In genomic region chr3:197523551-197523950, GRCh38 we compare ENCODE assay signal across 31 cellular contexts. TPM values are rescaled to one million over a fixed set of nuclear protein-coding genes. Genes with fewer than 3 reads are reported as not detected.
DNase-seq lines count a peak whose midpoint lies in the region; ATAC-seq, FAIRE-seq and TF ChIP-seq lines count a peak whose summit lies in the region.
"Had no signal": no experiment of that assay in that cellular context is flagged by ENCODE, and none has a peak within 500 bp of the region (broad histone marks: within the 10 kb centered on the region; RNA-seq: fewer than 3 reads in every experiment).

No MANE protein-coding gene starts in this region.

- H3K4me3 ChIP-seq in HepG2 (replicated peaks in 1 of 3; ENCODE audit: insufficient read depth in 1 of 3, low read depth in 2 of 3, low read length in 3 of 3) = no peak overlapping the region
- H3K4me3 ChIP-seq in right lobe of liver = no peak overlapping the region
- H3K4me3 ChIP-seq in WERI-Rb-1 (ENCODE audit: low read depth, low read length) = no peak overlapping the region
- no peak overlapping the region for H3K4me3 ChIP-seq in iPS-15b (ENCODE audit: low read depth, low read length)
- H3K4me3 ChIP-seq in stomach = no peak overlapping the region
- no peak overlapping the region for H3K4me3 ChIP-seq in uterus
- H3K4me3 ChIP-seq: BLaER1, GM23248, HAP-1, SK-N-MC had no signal

- peaks cover 61% of the 10 kb centered on the region for H3K4me1 ChIP-seq in HepG2 (ENCODE audit: insufficient read depth, low read length)
- peaks cover 0 to 37% (median 9%) of the 10 kb centered on the region in 4 donors for H3K4me1 ChIP-seq in right lobe of liver
- peaks cover 5% of the 10 kb centered on the region for H3K4me1 ChIP-seq in iPS-15b (ENCODE audit: control insufficient read depth, insufficient read depth, low read length)
- peaks cover 26 to 39% (median 32%) of the 10 kb centered on the region in 4 donors for H3K4me1 ChIP-seq in stomach
- no peaks in the 10 kb centered on the region for H3K4me1 ChIP-seq in uterus
- H3K4me1 ChIP-seq: HAP-1 had no signal

- no peak overlapping the region for H3K9ac ChIP-seq in HepG2 (ENCODE audit: insufficient read depth, low read depth, low read length)
- H3K9ac ChIP-seq in iPS-15b (ENCODE audit: low read depth, low read length) = peak overlapping the region; percentile 2
- H3K9ac ChIP-seq: BLaER1, GM23248, KMS-11 had no signal

- BruUV-seq in HepG2 (replicated peaks; lab: Mats Ljungman, UMichigan) = no TSS peak

- TF ChIP-seq POLR2A in HepG2 (IDR thresholded peaks at IDR 0.05; ENCODE audit: insufficient read depth in 1 of 2, low read depth in 2 of 2, low read length in 2 of 2) (no peak), right lobe of liver (IDR thresholded peaks at IDR 0.05) (no peak), stomach (IDR thresholded peaks at IDR 0.05) (no peak), uterus (IDR thresholded peaks at IDR 0.05) (no peak)

- H3K9me3 ChIP-seq in HepG2 (ENCODE audit: low read length) (no peaks in the 10 kb centered on the region), right lobe of liver (no peaks in the 10 kb centered on the region), WERI-Rb-1 (ENCODE audit: severe bottlenecking) (no peaks in the 10 kb centered on the region), iPS-15b (ENCODE audit: control insufficient read depth, insufficient read depth, low read length) (no peaks in the 10 kb centered on the region), stomach (no peaks in the 10 kb centered on the region), uterus (no peaks in the 10 kb centered on the region)
- H3K9me3 ChIP-seq: BLaER1, HAP-1 had no signal

- POLR2A ChIA-PET in HepG2 (lab: Yijun Ruan, JAX) = no interaction called here

- in situ Hi-C loops in HepG2 (cut with HindIII; ENCODE audit: extremely low pct_ligation_motif_present, low pct_unique_long_range_greater_than_20kb) = loop anchor here (25.0 kb wide), 1 partner anchor 536 kb away; no protein-coding TSS in a partner anchor

- CTCF ChIA-PET in HepG2 (lab: Yijun Ruan, JAX; ENCODE audit: low intra/inter-chr PET ratio, low total read pairs) = no interaction called here

- ATAC-seq in HepG2 = no peak
- no peak for ATAC-seq in right lobe of liver

- no peaks in the 10 kb centered on the region for H3K79me2 ChIP-seq in HepG2 (ENCODE audit: insufficient read depth, low read length)

- WGBS in HepG2 (ENCODE audit: low lambda C conversion rate) = 93% methylated on average over 14 of the region's 14 CpGs
- 88% methylated on average over 8 of the region's 14 CpGs for WGBS in right lobe of liver (ENCODE audit: insufficient coverage, low coverage, low lambda C conversion rate, missing lambda C conversion rate)
- 35 to 62% (median 47%) methylated on average over 14 of the region's 14 CpGs for WGBS in stomach, 5 donors

- no peaks in the 10 kb centered on the region for H3K27me3 ChIP-seq in HepG2 (ENCODE audit: control insufficient read depth in 1 of 2, insufficient read depth in 2 of 2, low read length in 2 of 2)
- no peaks in the 10 kb centered on the region for H3K27me3 ChIP-seq in right lobe of liver
- no peaks in the 10 kb centered on the region for H3K27me3 ChIP-seq in WERI-Rb-1 (ENCODE audit: insufficient read depth, low read depth, severe bottlenecking)
- H3K27me3 ChIP-seq in iPS-15b (ENCODE audit: control insufficient read depth, insufficient read depth, low read length) = no peaks in the 10 kb centered on the region
- no peaks in the 10 kb centered on the region for H3K27me3 ChIP-seq in stomach
- no peaks in the 10 kb centered on the region for H3K27me3 ChIP-seq in uterus
- H3K27me3 ChIP-seq: BLaER1 had no signal

- peaks cover 0 to 1% of the 10 kb centered on the region in 2 experiments; a peak in 2 of 5 replicates for H3K36me3 ChIP-seq in HepG2 (replicated peaks in 1 of 2; ENCODE audit: control insufficient read depth in 1 of 2, insufficient read depth in 2 of 2, low read length in 2 of 2)
- H3K36me3 ChIP-seq in right lobe of liver = peaks cover 0 to 53% (median 12%) of the 10 kb centered on the region in 4 donors
- H3K36me3 ChIP-seq in WERI-Rb-1 = no peaks in the 10 kb centered on the region
- no peaks in the 10 kb centered on the region for H3K36me3 ChIP-seq in iPS-15b (ENCODE audit: control insufficient read depth, insufficient read depth, low read length)
- H3K36me3 ChIP-seq in stomach = peaks cover 0 to 46% (median 21%) of the 10 kb centered on the region in 4 donors
- H3K36me3 ChIP-seq in uterus = no peaks in the 10 kb centered on the region
- H3K36me3 ChIP-seq: HAP-1 had no signal

- TF ChIP-seq CTCF in HepG2 (CRISPR knock-in tag; IDR thresholded peaks at IDR 0.05) (no peak), right lobe of liver (IDR thresholded peaks at IDR 0.05) (no peak), WERI-Rb-1 (IDR thresholded peaks at IDR 0.05; ENCODE audit: low read depth, low read length) (no peak), stomach (IDR thresholded peaks at IDR 0.05) (no peak), uterus (IDR thresholded peaks at IDR 0.05) (no peak)

- TF ChIP-seq EP300 in HepG2 (IDR thresholded peaks at IDR 0.05; ENCODE audit: low read depth in 2 of 2, low read length in 2 of 2) (no peak), HepG2 (CRISPR knock-in tag; IDR thresholded peaks at IDR 0.05; ENCODE audit: borderline replicate concordance) (no peak), stomach (IDR thresholded peaks at IDR 0.05) (no peak)

- H3K27ac ChIP-seq in HepG2 (ENCODE audit: extremely low read length, insufficient read depth, low read length) = no peak overlapping the region
- no peak overlapping the region for H3K27ac ChIP-seq in right lobe of liver
- peak overlapping the region; percentile 29; the same call in 1 of the 2 replicates for H3K27ac ChIP-seq in WERI-Rb-1
- H3K27ac ChIP-seq in stomach = peak overlapping the region; percentile 28 to 85 (median 81)
- no peak overlapping the region for H3K27ac ChIP-seq in uterus
- H3K27ac ChIP-seq: BLaER1, GM23248, KMS-11, SK-N-MC had no signal

- no peak overlapping the region for H2AFZ ChIP-seq in HepG2 (ENCODE audit: low read length)
- H2AFZ ChIP-seq: GM23248 had no signal

- H3K4me2 ChIP-seq in HepG2 (ENCODE audit: low read depth, low read length) = no peak overlapping the region
- H3K4me2 ChIP-seq: BLaER1, KMS-11 had no signal

- H4K20me1 ChIP-seq in HepG2 (ENCODE audit: insufficient read depth, low read length) = no peaks in the 10 kb centered on the region
- H4K20me1 ChIP-seq: BLaER1 had no signal

- no peak for FAIRE-seq in HepG2 (lab: Jason Lieb, UNC)
- FAIRE-seq: A204.1, GM12891, HTR-8/SVneo had no signal

- intact Hi-C loops in HepG2 (cut with micrococcal nuclease; ENCODE audit: unreplicated experiment) (no loop called here), right lobe of liver (cut with DNase I) (no loop called here), stomach (cut with DNase I; ENCODE audit: low total_unique reads) (no loop called here), uterus (cut with DNase I; ENCODE audit: low total_unique reads) (no loop called here)

- TF ChIP-seq RAD21 in HepG2 (CRISPR knock-in tag; IDR thresholded peaks at IDR 0.05) = no peak

- DNase-seq in HepG2 (ENCODE audit: low spot score) = no peak
- DNase-seq in right lobe of liver = no peak
- no peak for DNase-seq in WERI-Rb-1
- no peak for DNase-seq in stomach
- no peak for DNase-seq in SK-N-DZ (ENCODE audit: low spot score)
- no peak for DNase-seq in uterus
- no peak for DNase-seq in EL
- DNase-seq: CD4-positive, alpha-beta memory T cell; COR-L47; DMS 273 treated with DMSO at 0.1 percent for 48 hours; DMS79; GF-D8; HFFc6; NCI-H1048; NCI-H1417; NCI-H1694; NCI-H2029 treated with DMSO at 0.1 percent for 48 hours; NCI-H446 treated with DMSO at 0.1 percent for 48 hours; NCI-H526; RPMI8226; SHP77; SW 1271 had no signal

TF ChIP-seq in HepG2, 621 proteins besides CTCF, POLR2A, EP300 and RAD21 (continues in another document):
- no peak for TF ChIP-seq ZNF670 (CRISPR knock-in tag; IDR thresholded peaks at IDR 0.05; ENCODE audit: borderline replicate concordance)

RNA-seq across cellular contexts. Expression of gene BDH1, which starts 32.2 kb away (rescaled TPM):
- total RNA-seq in HepG2 (2016; rRNA removed; fragmentation: Illumina TruSeq; extraction: Trizol) (21.2 and 26.9 TPM in 2 replicates), right lobe of liver (100 to 1,000 TPM in 5 of 6 experiments, 10 to 100 TPM in 1; 65.5 to 366 (median 233) TPM), stomach (100 to 1,000 TPM in 1 of 5 donors, 10 to 100 TPM in 3, 1 to 10 TPM in 1; 3.5 to 128 (median 20.5) TPM), uterus (10 to 100 TPM in 2 of 4 donors, 1 to 10 TPM in 2; 4.4 to 23.1 (median 8.6) TPM)
- total RNA-seq in HepG2 (2016; cell fraction: cytosol; rRNA removed; fragmentation: Illumina TruSeq; extraction: Trizol; ENCODE audit: low read depth) = 3.3 and 3.6 TPM in 2 replicates
- 21.4 and 23.7 TPM in 2 replicates for total RNA-seq in HepG2 (2016; cell fraction: insoluble cytoplasmic fraction; rRNA removed; fragmentation: Illumina TruSeq; extraction: Trizol)
- total RNA-seq in HepG2 (2016; cell fraction: membrane; rRNA removed; fragmentation: Illumina TruSeq; extraction: Trizol) = 5.1 and 6.3 TPM in 2 replicates
- total RNA-seq in HepG2 (2016; cell fraction: nucleus; rRNA removed; fragmentation: Illumina TruSeq; extraction: Trizol) = 21.5 and 22.1 TPM in 2 replicates
- polyA plus RNA-seq in HepG2 (2011; rRNA removed) (71.9 and 88.5 TPM in 2 replicates), stomach (10 to 100 TPM; 10.6 to 37.5 (median 20.6) TPM)
- 48.3 and 55.2 TPM in 2 replicates for polyA plus RNA-seq in HepG2 (2011; cell fraction: cytosol; rRNA removed)
- polyA plus RNA-seq in HepG2 (2011; cell fraction: nucleus; rRNA removed) = 155 and 175 TPM in 2 replicates
- 58.0 and 95.2 TPM in 2 replicates for polyA plus RNA-seq in HepG2 (2012)
- 3.2 and 4.0 TPM in 2 replicates for polyA plus RNA-seq in HepG2 (2016; cell fraction: cytosol; fragmentation: Illumina TruSeq; extraction: Trizol; ENCODE audit: low read depth)
- 25.8 and 27.9 TPM in 2 replicates for polyA plus RNA-seq in HepG2 (2016; cell fraction: insoluble cytoplasmic fraction; fragmentation: Illumina TruSeq; extraction: Trizol; ENCODE audit: low read depth)
- polyA plus RNA-seq in HepG2 (2016; cell fraction: membrane; fragmentation: Illumina TruSeq; extraction: Trizol; ENCODE audit: low read depth) = 5.6 and 5.9 TPM in 2 replicates
- 56.0 and 59.9 TPM in 2 replicates for polyA plus RNA-seq in HepG2 (2016; cell fraction: nucleus; fragmentation: Illumina TruSeq; extraction: Trizol; ENCODE audit: insufficient read depth, low read depth)
- polyA minus RNA-seq in HepG2 (2011; rRNA and poly(A)+ RNA removed; ENCODE audit: low replicate concordance) = 7.9 and 48.3 TPM in 2 replicates
- polyA minus RNA-seq in HepG2 (2011; cell fraction: cytosol; rRNA and poly(A)+ RNA removed) = 15.6 and 18.9 TPM in 2 replicates
- polyA minus RNA-seq in HepG2 (2011; cell fraction: nucleus; rRNA and poly(A)+ RNA removed) = 54.7 and 82.6 TPM in 2 replicates
- 36.4 and 40.1 TPM in 2 replicates for polyA plus RNA-seq in SK-N-DZ (2014; cell fraction: cytosol; rRNA removed)
- 57.0 and 76.4 TPM in 2 replicates for polyA plus RNA-seq in SK-N-DZ (2014; cell fraction: nucleus; rRNA removed)

Comparison
In these comparisons a context has a peak if more than half of its experiments do, and no peak if none do; other contexts are left out.
1. H3K27ac ChIP-seq: peak in WERI-Rb-1 (single experiment) and stomach (5 of 5); none in HepG2 (single experiment), right lobe of liver (0 of 3) and uterus (0 of 2).